ENCODE assay signal across 8 cellular contexts in genomic region chr20:36493801-36494114, GRCh38.
DNase-seq lines count a peak whose midpoint lies in the region; FAIRE-seq lines count a peak whose summit lies in the region.

No MANE protein-coding gene starts in this region.

- DNase-seq in AG08396 (ENCODE audit: low spot score): peak; percentile 86
- DNase-seq in RCC 7860 (ENCODE audit: low spot score): peak; percentile 87
- DNase-seq in fibroblast of the conjunctiva (ENCODE audit: low read depth): peak; percentile 17
- DNase-seq in non-pigmented ciliary epithelial cell (ENCODE audit: low read depth): peak; percentile 48
- DNase-seq in NCI-H2081 (lab: John Stamatoyannopoulos, UW): no peak
- DNase-seq in activated naive CD4-positive, alpha-beta T cell treated with Interleukin-2 at 50 U/mL for 16 hours: no peak
- no peak for DNase-seq in DMS153 treated with DMSO at 0.1 percent for 48 hours (lab: John Stamatoyannopoulos, UW; ENCODE audit: unreplicated experiment)
- DNase-seq in NCI-H1436 (lab: John Stamatoyannopoulos, UW): no peak

- FAIRE-seq in RCC 7860 (lab: Jason Lieb, UNC): peak; percentile 94

Comparison
In these comparisons a context has a peak if more than half of its experiments do, and no peak if none do; other contexts are left out.
1. DNase-seq: peak in AG08396 (single experiment), RCC 7860 (single experiment), fibroblast of the conjunctiva (single experiment) and non-pigmented ciliary epithelial cell (single experiment); none in NCI-H2081 (0 of 2), activated naive CD4-positive, alpha-beta T cell treated with Interleukin-2 at 50 U/mL for 16 hours (single experiment), DMS153 treated with DMSO at 0.1 percent for 48 hours (single experiment) and NCI-H1436 (single experiment).